23 cellular contexts compared by ENCODE assay signal in the genomic region with DNA sequence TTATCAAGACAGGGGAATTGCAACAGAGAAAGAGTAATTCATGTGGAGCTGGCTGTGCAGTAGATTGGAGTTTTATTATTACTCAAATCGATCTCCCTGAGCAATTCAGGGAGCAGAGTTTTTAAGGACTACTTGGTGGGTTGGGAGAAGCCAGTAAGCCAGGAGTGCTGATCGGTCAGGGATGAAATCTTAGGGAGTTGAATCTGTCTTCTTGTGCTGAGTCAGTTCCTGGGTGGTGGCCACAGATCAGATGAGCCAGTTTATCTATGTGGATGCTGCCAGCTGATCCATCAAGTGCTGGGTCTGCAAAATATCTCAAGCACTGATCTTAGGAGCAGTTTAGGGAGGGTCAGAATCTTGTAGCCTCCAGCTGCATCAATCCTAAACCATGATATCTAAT.
"Had no signal": no experiment of that assay in that cellular context is flagged by ENCODE, and none has a peak within 500 bp of the region (broad histone marks: within the 10 kb centered on the region; RNA-seq: fewer than 3 reads in every experiment).

No MANE protein-coding gene starts in this region.

- H3K4me3 ChIP-seq: gastrocnemius medialis, heart right ventricle, lower lobe of right lung, psoas muscle, right lobe of liver, smooth muscle cell, suprapubic skin, transverse colon, uterus had no signal

- DNase-seq: activated CD4-positive, alpha-beta T cell treated with anti-CD3 and anti-CD28 coated beads, Interleukin-2, amount 10 ng/mL, durations not matched to agents 7 days and 5 days; activated CD4-positive, CD25-positive, alpha-beta regulatory T cell; activated CD8-positive, alpha-beta T cell treated with anti-CD3 and anti-CD28 coated beads, Interleukin-2, amount 10 ng/mL, durations not matched to agents 7 days and 5 days; activated naive CD4-positive, alpha-beta T cell treated with anti-CD3 and anti-CD28 coated beads for 36 hours; activated T-cell treated with anti-CD3 and anti-CD28 coated beads, Interleukin-2, amount 50 U/mL, for 4 hours; anterior cingulate cortex; cerebellar nuclear complex; dermis blood vessel endothelial cell; effector memory CD8-positive, alpha-beta T cell; gastrocnemius medialis; heart right ventricle; immature natural killer cell; left colon; lower lobe of right lung; naive thymus-derived CD8-positive, alpha-beta T cell; psoas muscle; right lobe of liver; stimulated activated CD4-positive, alpha-beta T cell treated with anti-CD3 and anti-CD28 coated beads, Interleukin-4, amount 100 ng/mL, for 1 hour; stimulated activated naive CD8-positive, alpha-beta T cell treated with anti-CD3 and anti-CD28 coated beads, Interleukin-15, amount 100 ng/mL, for 72 hours; transverse colon; uterus had no signal
